In the genomic region with DNA sequence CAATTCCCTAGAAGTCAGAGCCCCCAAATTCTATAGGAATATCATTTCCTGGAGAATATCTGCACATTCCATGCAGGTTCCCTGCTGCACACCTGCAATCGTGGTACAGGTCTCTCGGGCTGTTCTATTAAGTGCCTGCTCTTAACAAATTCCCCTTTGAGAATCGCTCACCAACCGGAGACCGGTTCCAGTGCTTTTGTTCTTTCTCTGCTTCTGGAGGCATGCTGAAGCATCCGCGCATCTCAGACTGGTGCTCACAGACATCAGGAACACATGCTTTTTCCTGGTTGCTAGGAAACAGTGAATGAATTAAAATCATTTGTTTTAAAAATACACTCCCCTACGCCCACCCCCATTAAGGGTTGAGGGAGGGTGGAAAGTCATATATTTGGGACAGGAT, we compare ENCODE assay signal across 27 cellular contexts. TPM values are rescaled to one million over a fixed set of nuclear protein-coding genes. Genes with fewer than 3 reads are reported as not detected.
A peak's percentile ranks its signal among the peaks of the same experiment; 100 is the strongest.
DNase-seq lines count a peak whose midpoint lies in the region; ATAC-seq and TF ChIP-seq lines count a peak whose summit lies in the region.
"Had no signal": no experiment of that assay in that cellular context is flagged by ENCODE, and none has a peak within 500 bp of the region (broad histone marks: within the 10 kb centered on the region; RNA-seq: fewer than 3 reads in every experiment).

Gene C2orf80, minus strand, starts transcription at position 249 of the 400 bp plus-strand sequence. CDS start 3,044 bp downstream, outside the sequence.

- intact Hi-C loops in body of pancreas (cut with DNase I), result no loop called here

- DNase-seq in DMS153 (lab: John Stamatoyannopoulos, UW) (peak; percentile 1), DMS153 treated with DMSO at 0.1 percent for 48 hours (lab: John Stamatoyannopoulos, UW; ENCODE audit: unreplicated experiment) (no peak), caudate nucleus (lab: John Stamatoyannopoulos, UW) (peak in 39 of 61 donors; percentile 9 to 88 (median 38)), retina (peak; percentile 71), HEK293T (ENCODE audit: extremely low spot score) (no peak), body of pancreas (no peak)
- DNase-seq in activated CD4-positive, alpha-beta T cell treated with anti-CD3 and anti-CD28 coated beads for 48 hours, result no peak
- DNase-seq: activated CD4-positive, alpha-beta T cell treated with anti-CD3 and anti-CD28 coated beads, Interleukin-2, amount 50 U/mL, for 1 hour; activated naive CD4-positive, alpha-beta T cell treated with anti-CD3 and anti-CD28 coated beads, Interleukin-2, amount 50 U/mL, for 16 hours; CD4-positive, alpha-beta T cell; left ventricle myocardium superior; MG63; NCI-H226; SK-N-SH; stimulated activated naive CD8-positive, alpha-beta T cell treated with anti-CD3 and anti-CD28 coated beads, Interleukin-15, amount 100 ng/mL, for 72 hours; trophoblast cell had no signal

- H3K4me1 ChIP-seq in body of pancreas, result no peaks in the 10 kb centered on the region
- H3K4me1 ChIP-seq: prostate gland had no signal

- H3K27ac ChIP-seq in caudate nucleus (ENCODE audit: low read depth, low read length), result peak within 1 kb of the TSS; percentile 53
- H3K27ac ChIP-seq in layer of hippocampus (ENCODE audit: low read depth, low read length), result peak within 1 kb of the TSS; percentile 50
- H3K27ac ChIP-seq in body of pancreas, result no peak within 1 kb of the TSS
- H3K27ac ChIP-seq: 22Rv1, cardiac muscle cell, prostate gland had no signal

- CTCF ChIA-PET in HEK293T (lab: Yijun Ruan, JAX), result no interaction called here

- no peak for ATAC-seq in body of pancreas
- ATAC-seq: K562; left ventricle myocardium superior; natural killer cell treated with Interleukin-12 subunit alpha and Interleukin-12 subunit beta and Interleukin-15 and Interleukin-18, amount 100 ng/mL, for 72 hours; stimulated activated naive CD8-positive, alpha-beta T cell treated with anti-CD3 and anti-CD28 coated beads, Interleukin-15, amount 100 ng/mL, for 72 hours had no signal

- H3K27me3 ChIP-seq in layer of hippocampus (ENCODE audit: control insufficient read depth, insufficient read depth, low read length) (peaks cover 2% of the 10 kb centered on the region), body of pancreas (no peaks in the 10 kb centered on the region)
- H3K27me3 ChIP-seq: cardiac muscle cell, MG63 had no signal

- no peaks in the 10 kb centered on the region for H3K36me3 ChIP-seq in body of pancreas (replicated peaks in 1 of 2; ENCODE audit: insufficient read depth in 1 of 2, low read depth in 2 of 2)
- H3K36me3 ChIP-seq: cardiac muscle cell, MG63, prostate gland had no signal

- TF ChIP-seq POLR2A in body of pancreas (IDR thresholded peaks at IDR 0.05), result no peak

- no peak for TF ChIP-seq CTCF in body of pancreas (IDR thresholded peaks at IDR 0.05)

- POLR2A ChIA-PET in HEK293T (lab: Yijun Ruan, JAX), result no interaction called here

- no peak within 1 kb of the TSS for H3K4me3 ChIP-seq in body of pancreas
- H3K4me3 ChIP-seq: cardiac muscle cell, K562, MG63, prostate gland had no signal

- 66 to 68% methylated on average over 8 of the region's 8 CpGs for WGBS in body of pancreas, 2 donors

- H3K9me3 ChIP-seq in body of pancreas, result no peaks in the 10 kb centered on the region
- H3K9me3 ChIP-seq: MG63, prostate gland, SK-N-SH had no signal

TF ChIP-seq in HEK293T, 16 proteins besides CTCF, POLR2A, EP300 and RAD21:
- TF ChIP-seq, protein P1, sequence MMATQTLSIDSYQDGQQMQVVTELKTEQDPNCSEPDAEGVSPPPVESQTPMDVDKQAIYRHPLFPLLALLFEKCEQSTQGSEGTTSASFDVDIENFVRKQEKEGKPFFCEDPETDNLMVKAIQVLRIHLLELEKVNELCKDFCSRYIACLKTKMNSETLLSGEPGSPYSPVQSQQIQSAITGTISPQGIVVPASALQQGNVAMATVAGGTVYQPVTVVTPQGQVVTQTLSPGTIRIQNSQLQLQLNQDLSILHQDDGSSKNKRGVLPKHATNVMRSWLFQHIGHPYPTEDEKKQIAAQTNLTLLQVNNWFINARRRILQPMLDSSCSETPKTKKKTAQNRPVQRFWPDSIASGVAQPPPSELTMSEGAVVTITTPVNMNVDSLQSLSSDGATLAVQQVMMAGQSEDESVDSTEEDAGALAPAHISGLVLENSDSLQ (IDR thresholded peaks at IDR 0.05), result no peak
- TF ChIP-seq SUZ12 (IDR thresholded peaks at IDR 0.05) (no peak), ARNT (IDR thresholded peaks at IDR 0.05) (no peak), TARDBP (IDR thresholded peaks at IDR 0.05) (no peak), CTBP1 (IDR thresholded peaks at IDR 0.05; ENCODE audit: borderline replicate concordance) (no peak), L3MBTL2 (conservative IDR thresholded peaks at IDR 0.05) (no peak), ELF4 (IDR thresholded peaks at IDR 0.05) (no peak), FOXK2 (IDR thresholded peaks at IDR 0.05) (no peak), SP1 (IDR thresholded peaks at IDR 0.05) (no peak), FOXM1 (IDR thresholded peaks at IDR 0.05; ENCODE audit: borderline replicate concordance) (no peak)

RNA-seq across cellular contexts. Expression of gene C2orf80, which starts in this region (rescaled TPM):
- not detected for total RNA-seq in body of pancreas
- total RNA-seq: activated T-helper 1 cell treated with anti-CD3 and anti-CD28 coated beads, Interleukin-12 subunit alpha, Interleukin-12 subunit beta, Interleukin-2, Interleukin-4 antibody, amounts not matched to agents 30 ng/mL and 10 ng/mL and 1 ng/mL, durations not matched to agents 14 hours and 24 hours and 36 hours; cardiac muscle cell; CD4-positive, alpha-beta T cell; dermis microvascular lymphatic vessel endothelial cell; HT-29; K562; left ventricle myocardium superior; natural killer cell treated with Interleukin-12 subunit alpha and Interleukin-12 subunit beta and Interleukin-15 and Interleukin-18, amount 100 ng/mL, for 72 hours; OCI-LY7; prostate gland; T-helper 2 cell treated with Interferon-gamma antibody and Interleukin-4, amounts not matched to agents 100 ng/mL and 5 ng/mL, for 36 hours had no signal

Comparison
In these comparisons a context has a peak if more than half of its experiments do, and no peak if none do; other contexts are left out.
1. DNase-seq: peak in DMS153 (single experiment), caudate nucleus (39 of 61) and retina (single experiment); none in DMS153 treated with DMSO at 0.1 percent for 48 hours (single experiment), HEK293T (single experiment), activated CD4-positive, alpha-beta T cell treated with anti-CD3 and anti-CD28 coated beads for 48 hours (single experiment) and body of pancreas (0 of 4).
2. H3K27ac ChIP-seq: peak in caudate nucleus (single experiment) and layer of hippocampus (single experiment); none in body of pancreas (0 of 4).